In genomic region chr2:43127208-43127940, GRCh38 we compare ENCODE assay signal across 8 cellular contexts.
DNase-seq lines count a peak whose midpoint lies in the region; ATAC-seq and TF ChIP-seq lines count a peak whose summit lies in the region.

No MANE protein-coding gene starts in this region.

- H3K27ac ChIP-seq in PC-9: no peak overlapping the region

- ATAC-seq in activated T-cell treated with anti-CD3 and anti-CD28 coated beads, Interleukin-2, amount 50 U/mL, for 72 hours (replicated peaks in 1 of 2): peak; percentile 24 to 40
- no peak for ATAC-seq in GM19324 (IDR thresholded peaks at IDR 0.05; ENCODE audit: low FRiP score, unreplicated experiment)

- CTCF ChIA-PET in PC-9 (lab: Charles Lee): interaction anchor here (0.5 to 0.7 kb wide), 2 partner anchors 102 to 152 kb away, joined by 3 to 4 read pairs; no protein-coding TSS in a partner anchor

- peak; percentile 69 for DNase-seq in DMS 273 (lab: John Stamatoyannopoulos, UW; ENCODE audit: unreplicated experiment)
- no peak for DNase-seq in DMS 273 treated with DMSO at 0.1 percent for 48 hours (lab: John Stamatoyannopoulos, UW)
- peak in 1 of 2 experiments; percentile 41 for DNase-seq in PC-9
- peak; percentile 87 to 92 for DNase-seq in activated T-cell treated with anti-CD3 and anti-CD28 coated beads, Interleukin-2, amount 50 U/mL, for 72 hours
- peak; percentile 30 for DNase-seq in glomerular visceral epithelial cell (ENCODE audit: extremely low spot score)
- no peak for DNase-seq in retinal pigment epithelial cell (ENCODE audit: low read depth)
- no peak for DNase-seq in NCI-H2227 treated with DMSO at 0.1 percent for 48 hours (lab: John Stamatoyannopoulos, UW)

- no peak overlapping the region for H3K4me2 ChIP-seq in PC-9

- intact Hi-C loops in PC-9 (cut with micrococcal nuclease; ENCODE audit: unreplicated experiment): no loop called here

- BruUV-seq in PC-9 (replicated peaks; lab: Mats Ljungman, UMichigan): no TSS peak

- no peaks in the 10 kb centered on the region for H4K20me1 ChIP-seq in PC-9 (ENCODE audit: insufficient read depth)

- no peaks in the 10 kb centered on the region for H3K27me3 Mint-ChIP-seq in activated T-cell treated with anti-CD3 and anti-CD28 coated beads, Interleukin-2, amount 50 U/mL, for 72 hours (ENCODE audit: low read depth)

- peaks cover 68% of the 10 kb centered on the region for H3K4me1 Mint-ChIP-seq in activated T-cell treated with anti-CD3 and anti-CD28 coated beads, Interleukin-2, amount 50 U/mL, for 72 hours (ENCODE audit: low read depth)

- H3K4me3 Mint-ChIP-seq in activated T-cell treated with anti-CD3 and anti-CD28 coated beads, Interleukin-2, amount 50 U/mL, for 72 hours: peak overlapping the region; percentile 46 to 61

- H3K4me3 ChIP-seq in PC-9: no peak overlapping the region
- H3K4me3 ChIP-seq in retinal pigment epithelial cell (ENCODE audit: low read length): no peak overlapping the region

- H2AFZ ChIP-seq in PC-9: no peak overlapping the region

- TF ChIP-seq CTCF in PC-9 (conservative IDR thresholded peaks at IDR 0.05): peak; percentile 88
- TF ChIP-seq CTCF in retinal pigment epithelial cell (conservative IDR thresholded peaks at IDR 0.05; ENCODE audit: low read depth, low read length): peak; percentile 46

- no peaks in the 10 kb centered on the region for H3K27me3 ChIP-seq in PC-9 (ENCODE audit: insufficient read depth, low read depth)

- peaks cover 43% of the 10 kb centered on the region for H3K4me1 ChIP-seq in PC-9 (replicated peaks; ENCODE audit: insufficient read depth)

- peaks cover 0 to 3% of the 10 kb centered on the region in 2 donors for H3K36me3 Mint-ChIP-seq in activated T-cell treated with anti-CD3 and anti-CD28 coated beads, Interleukin-2, amount 50 U/mL, for 72 hours (ENCODE audit: insufficient read depth in 2 of 2)

- no peaks in the 10 kb centered on the region for H3K9me2 ChIP-seq in PC-9 (ENCODE audit: insufficient read depth)

- H3K9me3 Mint-ChIP-seq in activated T-cell treated with anti-CD3 and anti-CD28 coated beads, Interleukin-2, amount 50 U/mL, for 72 hours: no peaks in the 10 kb centered on the region

- POLR2A ChIA-PET in PC-9 (lab: Charles Lee; ENCODE audit: unreplicated experiment): interaction anchor here (0.6 kb wide), 1 partner anchor 249 kb away, joined by 4 read pairs; no protein-coding TSS in a partner anchor

- no peaks in the 10 kb centered on the region for H3K79me2 ChIP-seq in PC-9 (ENCODE audit: low read depth)

- H3F3A ChIP-seq in PC-9 (ENCODE audit: insufficient read depth, low read depth): peaks cover 23% of the 10 kb centered on the region; the same call in 1 of the 2 replicates

- H3K36me3 ChIP-seq in PC-9 (ENCODE audit: low read depth): no peaks in the 10 kb centered on the region

- H3K27ac Mint-ChIP-seq in activated T-cell treated with anti-CD3 and anti-CD28 coated beads, Interleukin-2, amount 50 U/mL, for 72 hours: peak overlapping the region; percentile 75

- H3K9me3 ChIP-seq in PC-9 (ENCODE audit: insufficient read depth, low read depth): no peaks in the 10 kb centered on the region

Comparison
In these comparisons a context has a peak if more than half of its experiments do, and no peak if none do; other contexts are left out.
1. DNase-seq: peak in DMS 273 (single experiment), activated T-cell treated with anti-CD3 and anti-CD28 coated beads, Interleukin-2, amount 50 U/mL, for 72 hours (2 of 2) and glomerular visceral epithelial cell (single experiment); none in DMS 273 treated with DMSO at 0.1 percent for 48 hours (single experiment), retinal pigment epithelial cell (single experiment) and NCI-H2227 treated with DMSO at 0.1 percent for 48 hours (single experiment).